Comparison of ENCODE assay signal across 15 cellular contexts in genomic region chrX:136692271-136692670, GRCh38. TPM values are rescaled to one million over a fixed set of nuclear protein-coding genes. Genes with fewer than 3 reads are reported as not detected.
"Had no signal": no experiment of that assay in that cellular context is flagged by ENCODE, and none has a peak within 500 bp of the region (broad histone marks: within the 10 kb centered on the region; RNA-seq: fewer than 3 reads in every experiment).

No MANE protein-coding gene starts in this region.

- DNase-seq: amygdala; foreskin keratinocyte; head of caudate nucleus; islet precursor cell; left lung; sigmoid colon; stimulated activated CD4-positive, alpha-beta T cell treated with anti-CD3 and anti-CD28 coated beads, Interleukin-12 subunit alpha, Interleukin-12 subunit beta, amount 100 ng/mL, for 4 hours; stimulated activated naive CD4-positive, alpha-beta T cell treated with Interleukin-2 at 50 U/mL for 16 hours had no signal

- H3K4me1 ChIP-seq: left lung, sigmoid colon had no signal

- H3K36me3 ChIP-seq: sigmoid colon had no signal

- H3K27ac ChIP-seq: foreskin keratinocyte, left lung, sigmoid colon had no signal

- ATAC-seq: activated CD4-positive, CD25-positive, alpha-beta regulatory T cell treated with anti-CD3 and anti-CD28 coated beads, Interleukin-2, amount 50 U/mL, for 24 hours; foreskin keratinocyte; left lung had no signal

- H3K9me3 ChIP-seq: left lung, sigmoid colon had no signal

- H3K27me3 ChIP-seq: foreskin keratinocyte, left lung, sigmoid colon had no signal

- H3K27me3 Mint-ChIP-seq: activated naive CD4-positive, alpha-beta T cell treated with anti-CD3 and anti-CD28 coated beads, Interleukin-2, amount 50 U/mL, for 24 hours had no signal

- H3K4me3 ChIP-seq: left lung, sigmoid colon had no signal

RNA-seq across cellular contexts. Expression of gene CD40LG, which starts 44.3 kb away (rescaled TPM):
- total RNA-seq: chondrocyte, dermis microvascular lymphatic vessel endothelial cell, foreskin keratinocyte, osteoblast, pulmonary artery endothelial cell had no signal
- polyA plus RNA-seq: foreskin keratinocyte, neural cell had no signal
